Comparison of ENCODE assay signal across 9 cellular contexts in genomic region chr1:168179411-168180147, GRCh38. TPM values are rescaled to one million over a fixed set of nuclear protein-coding genes. Genes with fewer than 3 reads are reported as not detected.
A peak's percentile ranks its signal among the peaks of the same experiment; 100 is the strongest.
DNase-seq lines count a peak whose midpoint lies in the region; ATAC-seq, FAIRE-seq and TF ChIP-seq lines count a peak whose summit lies in the region.
"Had no signal": no experiment of that assay in that cellular context is flagged by ENCODE, and none has a peak within 500 bp of the region (broad histone marks: within the 10 kb centered on the region; RNA-seq: fewer than 3 reads in every experiment).

No MANE protein-coding gene starts in this region.

- POLR2A ChIA-PET in HepG2 (lab: Yijun Ruan, JAX) = interaction anchor here (1.0 kb wide), 1 partner anchor 15 kb away, joined by 4 read pairs; no protein-coding TSS in a partner anchor

- TF ChIP-seq CTCF in Loucy (conservative IDR thresholded peaks at IDR 0.05; ENCODE audit: low read length) (no peak), astrocyte of the spinal cord (IDR thresholded peaks at IDR 0.05; ENCODE audit: low read depth, low read length) (no peak), HepG2 (CRISPR knock-in tag; IDR thresholded peaks at IDR 0.05) (no peak), upper lobe of right lung (IDR thresholded peaks at IDR 0.05) (no peak)

- H2AFZ ChIP-seq in Loucy (ENCODE audit: low read length) = peak overlapping the region; percentile 97
- H2AFZ ChIP-seq in HepG2 (ENCODE audit: low read length) = peak overlapping the region; percentile 57

- H3K27me3 ChIP-seq in Loucy (ENCODE audit: insufficient read depth, low read length, poor library complexity, severe bottlenecking) (peaks cover 35% of the 10 kb centered on the region), HepG2 (ENCODE audit: control insufficient read depth in 1 of 2, insufficient read depth in 2 of 2, low read length in 2 of 2) (no peaks in the 10 kb centered on the region; a peak in 1 of 5 replicates), upper lobe of right lung (no peaks in the 10 kb centered on the region)

- H3K9me3 ChIP-seq in Loucy (ENCODE audit: insufficient read depth, low read depth, low read length) = no peaks in the 10 kb centered on the region
- H3K9me3 ChIP-seq in HepG2 (ENCODE audit: low read length) = no peaks in the 10 kb centered on the region
- no peaks in the 10 kb centered on the region for H3K9me3 ChIP-seq in upper lobe of right lung

- H3K9me2 ChIP-seq in Loucy (replicated peaks; ENCODE audit: low read depth, low read length) = no peaks in the 10 kb centered on the region

- H4K20me1 ChIP-seq in Loucy (ENCODE audit: insufficient read depth, low read length, poor library complexity, severe bottlenecking) (peaks cover 43% of the 10 kb centered on the region), HepG2 (ENCODE audit: insufficient read depth, low read length) (no peaks in the 10 kb centered on the region)

- H3K27ac ChIP-seq in HepG2 (ENCODE audit: extremely low read length, insufficient read depth, low read length) (peak overlapping the region; percentile 68), upper lobe of right lung (peak overlapping the region; percentile 84)

- intact Hi-C loops in HepG2 (cut with micrococcal nuclease; ENCODE audit: unreplicated experiment) = loop anchor here (1.0 to 5.0 kb wide), 2 partner anchors 58 to 143 kb away; no protein-coding TSS in a partner anchor
- intact Hi-C loops in upper lobe of right lung (cut with DNase I) = no loop called here

- peaks cover 4% of the 10 kb centered on the region; the same call in 1 of the 2 replicates for H3K36me3 ChIP-seq in Loucy (ENCODE audit: insufficient read depth, low read length)
- H3K36me3 ChIP-seq in HepG2 (replicated peaks in 1 of 2; ENCODE audit: control insufficient read depth in 1 of 2, insufficient read depth in 2 of 2, low read length in 2 of 2) = no peaks in the 10 kb centered on the region
- no peaks in the 10 kb centered on the region for H3K36me3 ChIP-seq in upper lobe of right lung

- H3K4me2 ChIP-seq in Loucy (ENCODE audit: low read depth, low read length, poor library complexity, severe bottlenecking) (peak overlapping the region; percentile 87), HepG2 (ENCODE audit: low read depth, low read length) (peak overlapping the region; percentile 80)

- no peak for FAIRE-seq in HepG2 (lab: Jason Lieb, UNC)
- FAIRE-seq: colon had no signal

- peak overlapping the region; percentile 78 for H3K9ac ChIP-seq in Loucy (ENCODE audit: low read depth, low read length, poor library complexity, severe bottlenecking)
- peak overlapping the region; percentile 78 for H3K9ac ChIP-seq in HepG2 (ENCODE audit: insufficient read depth, low read depth, low read length)

- TF ChIP-seq EP300 in HepG2 (IDR thresholded peaks at IDR 0.05; ENCODE audit: low read depth in 2 of 2, low read length in 2 of 2) (no peak), HepG2 (CRISPR knock-in tag; IDR thresholded peaks at IDR 0.05; ENCODE audit: borderline replicate concordance) (no peak)

- TF ChIP-seq POLR2A in HepG2 (IDR thresholded peaks at IDR 0.05; ENCODE audit: insufficient read depth in 1 of 2, low read depth in 2 of 2, low read length in 2 of 2) = no peak

- no peaks in the 10 kb centered on the region for H3F3A ChIP-seq in Loucy (ENCODE audit: low read depth)

- CTCF ChIA-PET in HepG2 (lab: Yijun Ruan, JAX; ENCODE audit: low intra/inter-chr PET ratio, low total read pairs) = interaction anchor here (0.8 to 1.4 kb wide), 2 partner anchors 56 to 87 kb away, joined by 3 to 4 read pairs; no protein-coding TSS in a partner anchor

- ATAC-seq in HepG2 (peak; percentile 32), upper lobe of right lung (no peak), GM18517 (IDR thresholded peaks at IDR 0.05; ENCODE audit: unreplicated experiment) (no peak), HG03039 (IDR thresholded peaks at IDR 0.05; ENCODE audit: unreplicated experiment) (no peak)

- in situ Hi-C loops in astrocyte of the spinal cord (cut with HindIII; ENCODE audit: low sequenced_read_pairs) = no loop called here
- in situ Hi-C loops in HepG2 (cut with HindIII; ENCODE audit: extremely low pct_ligation_motif_present, low pct_unique_long_range_greater_than_20kb) = no loop called here

- DNase-seq in SIG-M5 treated with dmso at 0.1 percent for 504 hours (lab: John Stamatoyannopoulos, UW; ENCODE audit: unreplicated experiment) = peak; percentile 21
- no peak for DNase-seq in SIG-M5 (lab: John Stamatoyannopoulos, UW)
- DNase-seq in astrocyte of the spinal cord (ENCODE audit: low read depth, low spot score) = no peak
- DNase-seq in HepG2 (ENCODE audit: low spot score) = no peak
- no peak for DNase-seq in upper lobe of right lung

- peak overlapping the region; percentile 92 for H3K4me3 ChIP-seq in Loucy (ENCODE audit: low read length, poor library complexity, severe bottlenecking)
- H3K4me3 ChIP-seq in astrocyte of the spinal cord (ENCODE audit: low read depth, low read length) = peak overlapping the region; percentile 99
- H3K4me3 ChIP-seq in HepG2 (replicated peaks in 1 of 3; ENCODE audit: insufficient read depth in 1 of 3, low read depth in 2 of 3, low read length in 3 of 3) = peak overlapping the region; percentile 76 to 85 (median 83)
- H3K4me3 ChIP-seq in upper lobe of right lung = peak overlapping the region; percentile 75

- BruUV-seq in HepG2 (replicated peaks; lab: Mats Ljungman, UMichigan) = no TSS peak

- WGBS in HepG2 (ENCODE audit: low lambda C conversion rate) = 1% methylated on average over 19 of the region's 20 CpGs

- TF ChIP-seq RAD21 in HepG2 (CRISPR knock-in tag; IDR thresholded peaks at IDR 0.05) = no peak

- H3K4me1 ChIP-seq in Loucy (ENCODE audit: insufficient read depth, low read length, poor library complexity, severe bottlenecking) (peaks cover 43% of the 10 kb centered on the region), HepG2 (ENCODE audit: insufficient read depth, low read length) (peaks cover 11% of the 10 kb centered on the region), upper lobe of right lung (peaks cover 9% of the 10 kb centered on the region)

- H3K79me2 ChIP-seq in Loucy (ENCODE audit: insufficient read depth, low read length) = peaks cover 54% of the 10 kb centered on the region
- H3K79me2 ChIP-seq in HepG2 (ENCODE audit: insufficient read depth, low read length) = peaks cover 8% of the 10 kb centered on the region

RNA-seq across cellular contexts. Expression of gene TIPRL, which starts 0.8 kb away (rescaled TPM):
- total RNA-seq in HepG2 (2016; rRNA removed; fragmentation: Illumina TruSeq; extraction: Trizol) (22.8 and 33.5 TPM in 2 replicates), upper lobe of right lung (26.9 TPM)
- 8.4 and 10.9 TPM in 2 replicates for total RNA-seq in HepG2 (2016; cell fraction: cytosol; rRNA removed; fragmentation: Illumina TruSeq; extraction: Trizol; ENCODE audit: low read depth)
- 22.6 and 32.8 TPM in 2 replicates for total RNA-seq in HepG2 (2016; cell fraction: insoluble cytoplasmic fraction; rRNA removed; fragmentation: Illumina TruSeq; extraction: Trizol)
- 15.6 and 18.7 TPM in 2 replicates for total RNA-seq in HepG2 (2016; cell fraction: membrane; rRNA removed; fragmentation: Illumina TruSeq; extraction: Trizol)
- 11.8 and 11.9 TPM in 2 replicates for total RNA-seq in HepG2 (2016; cell fraction: nucleus; rRNA removed; fragmentation: Illumina TruSeq; extraction: Trizol)
- polyA plus RNA-seq in HepG2 (2011; rRNA removed) = 7.6 and 10.1 TPM in 2 replicates
- polyA plus RNA-seq in HepG2 (2011; cell fraction: cytosol; rRNA removed) = 4.1 and 7.6 TPM in 2 replicates
- polyA plus RNA-seq in HepG2 (2011; cell fraction: nucleus; rRNA removed) = 2.0 and 3.2 TPM in 2 replicates
- polyA plus RNA-seq in HepG2 (2012) = 11.9 and 13.6 TPM in 2 replicates
- 12.0 and 17.8 TPM in 2 replicates for polyA plus RNA-seq in HepG2 (2016; cell fraction: cytosol; fragmentation: Illumina TruSeq; extraction: Trizol; ENCODE audit: low read depth)
- 34.7 and 35.9 TPM in 2 replicates for polyA plus RNA-seq in HepG2 (2016; cell fraction: insoluble cytoplasmic fraction; fragmentation: Illumina TruSeq; extraction: Trizol; ENCODE audit: low read depth)
- polyA plus RNA-seq in HepG2 (2016; cell fraction: membrane; fragmentation: Illumina TruSeq; extraction: Trizol; ENCODE audit: low read depth) = 13.6 and 15.9 TPM in 2 replicates
- 15.2 and 15.8 TPM in 2 replicates for polyA plus RNA-seq in HepG2 (2016; cell fraction: nucleus; fragmentation: Illumina TruSeq; extraction: Trizol; ENCODE audit: insufficient read depth, low read depth)
- polyA minus RNA-seq in HepG2 (2011; rRNA and poly(A)+ RNA removed; ENCODE audit: low replicate concordance) = 3.1 and 9.5 TPM in 2 replicates
- polyA minus RNA-seq in HepG2 (2011; cell fraction: cytosol; rRNA and poly(A)+ RNA removed) = 4.9 and 7.2 TPM in 2 replicates
- polyA minus RNA-seq in HepG2 (2011; cell fraction: nucleus; rRNA and poly(A)+ RNA removed) = 3.9 and 6.2 TPM in 2 replicates

RNA-seq across cellular contexts. Expression of gene GPR161, which starts 42.8 kb away (rescaled TPM):
- total RNA-seq in HepG2 (2016; rRNA removed; fragmentation: Illumina TruSeq; extraction: Trizol) (0.08 and 0.35 TPM in 2 replicates), upper lobe of right lung (14.5 TPM)
- total RNA-seq in HepG2 (2016; cell fraction: cytosol; rRNA removed; fragmentation: Illumina TruSeq; extraction: Trizol; ENCODE audit: low read depth) = 0.30 and 0.35 TPM in 2 replicates
- 0.09 and 0.15 TPM in 2 replicates for total RNA-seq in HepG2 (2016; cell fraction: insoluble cytoplasmic fraction; rRNA removed; fragmentation: Illumina TruSeq; extraction: Trizol)
- 0.22 and 0.28 TPM in 2 replicates for total RNA-seq in HepG2 (2016; cell fraction: membrane; rRNA removed; fragmentation: Illumina TruSeq; extraction: Trizol)
- total RNA-seq in HepG2 (2016; cell fraction: nucleus; rRNA removed; fragmentation: Illumina TruSeq; extraction: Trizol) = 0.06 and 0.19 TPM in 2 replicates
- 0.13 TPM in 2 replicates for polyA plus RNA-seq in HepG2 (2011; rRNA removed)
- 0.12 TPM in 2 replicates for polyA plus RNA-seq in HepG2 (2011; cell fraction: cytosol; rRNA removed)
- polyA plus RNA-seq in HepG2 (2011; cell fraction: nucleus; rRNA removed) = 0.08 and 0.23 TPM in 2 replicates
- polyA plus RNA-seq in HepG2 (2012) = 0.09 and 0.11 TPM in 2 replicates
- 0.26 TPM in 2 replicates for polyA plus RNA-seq in HepG2 (2016; cell fraction: cytosol; fragmentation: Illumina TruSeq; extraction: Trizol; ENCODE audit: low read depth)
- 0.08 and 0.23 TPM in 2 replicates for polyA plus RNA-seq in HepG2 (2016; cell fraction: insoluble cytoplasmic fraction; fragmentation: Illumina TruSeq; extraction: Trizol; ENCODE audit: low read depth)
- 0.13 and 0.23 TPM in 2 replicates for polyA plus RNA-seq in HepG2 (2016; cell fraction: membrane; fragmentation: Illumina TruSeq; extraction: Trizol; ENCODE audit: low read depth)
- polyA plus RNA-seq in HepG2 (2016; cell fraction: nucleus; fragmentation: Illumina TruSeq; extraction: Trizol; ENCODE audit: insufficient read depth, low read depth) = 0.21 and 0.25 TPM in 2 replicates
- 1.1 and 15.7 TPM in 2 replicates for polyA minus RNA-seq in HepG2 (2011; rRNA and poly(A)+ RNA removed; ENCODE audit: low replicate concordance)
- 0.59 TPM in 1 of 2 replicates, not detected in the other for polyA minus RNA-seq in HepG2 (2011; cell fraction: cytosol; rRNA and poly(A)+ RNA removed)
- polyA minus RNA-seq in HepG2 (2011; cell fraction: nucleus; rRNA and poly(A)+ RNA removed) = 0.26 and 0.37 TPM in 2 replicates

RNA-seq across cellular contexts. Expression of gene SFT2D2, which starts 46.2 kb away (rescaled TPM):
- total RNA-seq in HepG2 (2016; rRNA removed; fragmentation: Illumina TruSeq; extraction: Trizol) (28.8 and 31.4 TPM in 2 replicates), upper lobe of right lung (87.6 TPM)
- total RNA-seq in HepG2 (2016; cell fraction: cytosol; rRNA removed; fragmentation: Illumina TruSeq; extraction: Trizol; ENCODE audit: low read depth) = 3.0 and 4.6 TPM in 2 replicates
- total RNA-seq in HepG2 (2016; cell fraction: insoluble cytoplasmic fraction; rRNA removed; fragmentation: Illumina TruSeq; extraction: Trizol) = 27.1 and 28.3 TPM in 2 replicates
- 5.9 and 6.3 TPM in 2 replicates for total RNA-seq in HepG2 (2016; cell fraction: membrane; rRNA removed; fragmentation: Illumina TruSeq; extraction: Trizol)
- total RNA-seq in HepG2 (2016; cell fraction: nucleus; rRNA removed; fragmentation: Illumina TruSeq; extraction: Trizol) = 26.1 and 28.1 TPM in 2 replicates
- polyA plus RNA-seq in HepG2 (2011; rRNA removed) = 8.5 and 10.0 TPM in 2 replicates
- polyA plus RNA-seq in HepG2 (2011; cell fraction: cytosol; rRNA removed) = 4.8 and 7.4 TPM in 2 replicates
- polyA plus RNA-seq in HepG2 (2011; cell fraction: nucleus; rRNA removed) = 7.8 and 7.9 TPM in 2 replicates
- polyA plus RNA-seq in HepG2 (2012) = 2.2 and 3.3 TPM in 2 replicates
- 0.65 and 0.66 TPM in 2 replicates for polyA plus RNA-seq in HepG2 (2016; cell fraction: cytosol; fragmentation: Illumina TruSeq; extraction: Trizol; ENCODE audit: low read depth)
- 8.3 and 9.0 TPM in 2 replicates for polyA plus RNA-seq in HepG2 (2016; cell fraction: insoluble cytoplasmic fraction; fragmentation: Illumina TruSeq; extraction: Trizol; ENCODE audit: low read depth)
- 1.0 and 1.9 TPM in 2 replicates for polyA plus RNA-seq in HepG2 (2016; cell fraction: membrane; fragmentation: Illumina TruSeq; extraction: Trizol; ENCODE audit: low read depth)
- 17.0 and 18.1 TPM in 2 replicates for polyA plus RNA-seq in HepG2 (2016; cell fraction: nucleus; fragmentation: Illumina TruSeq; extraction: Trizol; ENCODE audit: insufficient read depth, low read depth)
- polyA minus RNA-seq in HepG2 (2011; rRNA and poly(A)+ RNA removed; ENCODE audit: low replicate concordance) = 33.6 and 104 TPM in 2 replicates
- polyA minus RNA-seq in HepG2 (2011; cell fraction: cytosol; rRNA and poly(A)+ RNA removed) = 23.4 and 30.6 TPM in 2 replicates
- polyA minus RNA-seq in HepG2 (2011; cell fraction: nucleus; rRNA and poly(A)+ RNA removed) = 17.0 and 19.1 TPM in 2 replicates

Comparison
In these comparisons a context has a peak if more than half of its experiments do, and no peak if none do; other contexts are left out.
1. RNA of gene GPR161, which starts 42.8 kb away (total RNA-seq): 14.5 TPM in upper lobe of right lung (single experiment); 0.06 to 0.35 TPM in HepG2; every median in the first group is over 10 times any median in the second.
2. Peak in every context shown above with its lines, with median percentiles within 50 percentile points of each other: H3K4me3 ChIP-seq.